In the genomic region with DNA sequence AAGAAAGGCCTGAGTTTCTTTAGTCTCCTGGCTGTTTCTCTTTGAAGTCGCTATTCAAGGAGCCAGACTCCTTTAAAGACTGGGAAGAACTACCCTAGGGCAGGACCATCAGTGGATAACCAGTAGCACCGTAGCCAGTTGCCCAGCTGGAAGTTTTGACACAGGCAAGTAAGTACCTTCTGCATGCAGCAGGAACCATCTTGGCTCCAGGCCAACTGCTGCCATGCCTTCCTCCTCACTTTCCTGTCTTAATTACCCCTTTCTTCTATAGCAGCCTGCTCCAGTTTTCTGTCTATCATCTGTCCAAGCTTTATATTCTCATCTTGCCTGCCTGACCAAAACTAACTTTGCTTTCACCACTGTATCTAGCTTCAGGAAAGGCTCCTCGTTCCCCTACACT, we compare ENCODE assay signal across 23 cellular contexts.
A peak's percentile ranks its signal among the peaks of the same experiment; 100 is the strongest.
DNase-seq lines count a peak whose midpoint lies in the region; ATAC-seq, FAIRE-seq and TF ChIP-seq lines count a peak whose summit lies in the region.
"Had no signal": no experiment of that assay in that cellular context is flagged by ENCODE, and none has a peak within 500 bp of the region (broad histone marks: within the 10 kb centered on the region; RNA-seq: fewer than 3 reads in every experiment).

No MANE protein-coding gene starts in this region.

- peaks cover 0 to 2% of the 10 kb centered on the region in 2 donors for H3K27me3 ChIP-seq in small intestine (ENCODE audit: control insufficient read depth in 2 of 2, insufficient read depth in 2 of 2, low read length in 2 of 2)
- no peaks in the 10 kb centered on the region for H3K27me3 ChIP-seq in breast epithelium
- H3K27me3 ChIP-seq: BLaER1 treated with 17β-estradiol and CSF1 and Interleukin-3, amounts not matched to agents 10 nM and 100 nM had no signal

- no peak for TF ChIP-seq CTCF in mucosa of descending colon (IDR thresholded peaks at IDR 0.05)
- no peak for TF ChIP-seq CTCF in kidney (IDR thresholded peaks at IDR 0.05; ENCODE audit: borderline replicate concordance, extremely low read depth, insufficient read depth)
- TF ChIP-seq CTCF in breast epithelium (IDR thresholded peaks at IDR 0.05) = no peak

- no peak for ATAC-seq in mucosa of descending colon
- ATAC-seq: T-cell had no signal

- H3K9ac ChIP-seq in kidney (ENCODE audit: low read length in 2 of 2) = no peak overlapping the region
- H3K9ac ChIP-seq: BLaER1 treated with 17β-estradiol and CSF1 and Interleukin-3, amounts not matched to agents 10 nM and 100 nM; SK-N-SH had no signal

- no peaks in the 10 kb centered on the region for H3K36me3 ChIP-seq in mucosa of descending colon (ENCODE audit: low read depth)
- H3K36me3 ChIP-seq in small intestine (ENCODE audit: control insufficient read depth in 2 of 2, insufficient read depth in 2 of 2, low read length in 2 of 2) = no peaks in the 10 kb centered on the region
- no peaks in the 10 kb centered on the region for H3K36me3 ChIP-seq in kidney (ENCODE audit: control insufficient read depth in 1 of 2, insufficient read depth in 2 of 2, low read length in 2 of 2)
- no peaks in the 10 kb centered on the region for H3K36me3 ChIP-seq in breast epithelium
- H3K36me3 ChIP-seq: BLaER1 treated with 17β-estradiol and CSF1 and Interleukin-3, amounts not matched to agents 10 nM and 100 nM; MG63 had no signal

- intact Hi-C loops in mucosa of descending colon (cut with DNase I, micrococcal nuclease) = no loop called here
- intact Hi-C loops in kidney (cut with DNase I) = no loop called here
- intact Hi-C loops in breast epithelium (cut with DNase I; ENCODE audit: low total_unique reads) = no loop called here

- FAIRE-seq in small intestine (lab: Jason Lieb, UNC) = no peak
- no peak for FAIRE-seq in kidney (lab: Jason Lieb, UNC)
- FAIRE-seq: D721Med, H1, RCC 7860 had no signal

- H3K27ac ChIP-seq in small intestine (ENCODE audit: low read depth in 1 of 2, low read length in 1 of 2) (no peak overlapping the region), kidney (ENCODE audit: low read depth in 2 of 2, low read length in 2 of 2) (no peak overlapping the region), breast epithelium (no peak overlapping the region)
- H3K27ac ChIP-seq: BLaER1 treated with 17β-estradiol and CSF1 and Interleukin-3, amounts not matched to agents 10 nM and 100 nM had no signal

- H3K4me3 ChIP-seq in mucosa of descending colon (no peak overlapping the region), small intestine (ENCODE audit: low read depth in 1 of 2, low read length in 2 of 2) (no peak overlapping the region), kidney (ENCODE audit: low read length in 2 of 2) (no peak overlapping the region), breast epithelium (no peak overlapping the region)
- H3K4me3 ChIP-seq: BLaER1 treated with 17β-estradiol and CSF1 and Interleukin-3, amounts not matched to agents 10 nM and 100 nM; MG63 had no signal

- peak; percentile 36 for DNase-seq in NCI-H2171 treated with DMSO at 0.1 percent for 48 hours (lab: John Stamatoyannopoulos, UW)
- no peak for DNase-seq in NCI-H2171 (lab: John Stamatoyannopoulos, UW)
- DNase-seq in KBM-7 = peak; percentile 16
- DNase-seq in NCI-H82 (lab: John Stamatoyannopoulos, UW) = peak; percentile 68
- peak in 2 of 3 donors; percentile 29 for DNase-seq in mucosa of descending colon
- DNase-seq in small intestine = no peak
- no peak for DNase-seq in kidney
- no peak for DNase-seq in breast epithelium (ENCODE audit: low spot score in 2 of 2)
- DNase-seq: CD8-positive, alpha-beta memory T cell; EL; Karpas-422; MG63; NCI-H1092; NCI-H2029; NCI-H2227 treated with DMSO at 0.1 percent for 48 hours; NCI-H774; Right ventricle myocardium superior; SK-N-SH; T-cell had no signal

- TF ChIP-seq POLR2A in breast epithelium (IDR thresholded peaks at IDR 0.05) = no peak

- H3K4me1 ChIP-seq in mucosa of descending colon (ENCODE audit: low read depth) (no peaks in the 10 kb centered on the region), small intestine (ENCODE audit: control insufficient read depth in 2 of 2, insufficient read depth in 1 of 2, low read depth in 1 of 2, low read length in 1 of 2) (no peaks in the 10 kb centered on the region), kidney (ENCODE audit: control insufficient read depth in 1 of 2, insufficient read depth in 1 of 2, low read depth in 1 of 2, low read length in 2 of 2) (no peaks in the 10 kb centered on the region), breast epithelium (no peaks in the 10 kb centered on the region)
- H3K4me1 ChIP-seq: BLaER1 treated with 17β-estradiol and CSF1 and Interleukin-3, amounts not matched to agents 10 nM and 100 nM had no signal

- no peaks in the 10 kb centered on the region for H3K9me3 ChIP-seq in mucosa of descending colon
- no peaks in the 10 kb centered on the region for H3K9me3 ChIP-seq in small intestine (ENCODE audit: control insufficient read depth, low read depth)
- H3K9me3 ChIP-seq in kidney (ENCODE audit: control insufficient read depth in 1 of 2, low read length in 2 of 2) = no peaks in the 10 kb centered on the region
- H3K9me3 ChIP-seq in breast epithelium = no peaks in the 10 kb centered on the region
- H3K9me3 ChIP-seq: BLaER1 treated with 17β-estradiol and CSF1 and Interleukin-3, amounts not matched to agents 10 nM and 100 nM; MG63; SK-N-SH had no signal

- in situ Hi-C loops in KBM-7 (cut with MboI; ENCODE audit: low pct_unique_long_range_greater_than_20kb, low sequenced_read_pairs) = no loop called here

- 34 to 46% (median 35%) methylated on average over 3 of the region's 3 CpGs for WGBS in small intestine, 3 donors

Comparison
In these comparisons a context has a peak if more than half of its experiments do, and no peak if none do; other contexts are left out.
1. DNase-seq: peak in NCI-H2171 treated with DMSO at 0.1 percent for 48 hours (single experiment), KBM-7 (single experiment), NCI-H82 (single experiment) and mucosa of descending colon (2 of 3); none in NCI-H2171 (single experiment), small intestine (single experiment), kidney (single experiment) and breast epithelium (0 of 2).